In the genomic region with DNA sequence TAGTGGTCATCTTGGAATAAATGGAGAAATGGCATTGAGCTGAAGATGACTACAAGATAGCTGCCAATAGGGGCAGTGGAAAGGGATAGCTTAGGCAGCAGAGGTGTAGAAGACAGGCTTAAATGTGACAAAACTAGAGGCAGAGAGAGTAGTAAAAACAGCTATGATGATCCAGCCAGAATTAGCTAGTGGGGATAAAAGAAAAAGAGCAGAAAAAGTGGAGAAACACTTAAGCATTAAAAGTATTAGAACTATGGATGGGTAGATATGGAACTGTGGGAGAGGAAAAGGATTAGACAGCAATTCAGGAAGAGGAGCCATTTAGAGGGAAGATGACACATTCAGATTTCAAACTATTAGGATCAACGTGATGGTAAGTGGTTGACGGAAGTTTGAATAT, we compare ENCODE assay signal across 7 cellular contexts.
"Had no signal": no experiment of that assay in that cellular context is flagged by ENCODE, and none has a peak within 500 bp of the region (broad histone marks: within the 10 kb centered on the region; RNA-seq: fewer than 3 reads in every experiment).

No MANE protein-coding gene starts in this region.

- H3K4me2 ChIP-seq: KMS-11 had no signal

- ATAC-seq: HepG2 had no signal

- DNase-seq: IMR-90, KBM-7, KG1 had no signal

- H3K9ac ChIP-seq: KMS-11 had no signal

- H3K27ac ChIP-seq: HL-60, KMS-11 had no signal

- FAIRE-seq: HepG2, HTR-8/SVneo had no signal
